Comparison of ENCODE assay signal across 8 cellular contexts in genomic region chr6:160005861-160006540, GRCh38. TPM values are rescaled to one million over a fixed set of nuclear protein-coding genes. Genes with fewer than 3 reads are reported as not detected.
DNase-seq lines count a peak whose midpoint lies in the region; ATAC-seq and TF ChIP-seq lines count a peak whose summit lies in the region.
"Had no signal": no experiment of that assay in that cellular context is flagged by ENCODE, and none has a peak within 500 bp of the region (broad histone marks: within the 10 kb centered on the region; RNA-seq: fewer than 3 reads in every experiment).

No MANE protein-coding gene starts in this region.

- H3K4me1 ChIP-seq in HUES6 (ENCODE audit: control insufficient read depth, insufficient read depth, low read length), result no peaks in the 10 kb centered on the region
- peaks cover 51% of the 10 kb centered on the region for H3K4me1 ChIP-seq in vagina

- H3K9ac ChIP-seq in HUES6 (ENCODE audit: low read length), result no peak overlapping the region

- H3K9me3 ChIP-seq in HUES6 (ENCODE audit: control insufficient read depth, insufficient read depth, low read depth, low read length), result peaks cover 20% of the 10 kb centered on the region; the same call in 1 of the 2 replicates
- H3K9me3 ChIP-seq in vagina, result no peaks in the 10 kb centered on the region

- intact Hi-C loops in vagina (cut with DNase I), result no loop called here

- no peak overlapping the region for H3K27ac Mint-ChIP-seq in immature natural killer cell
- no peak overlapping the region for H3K27ac Mint-ChIP-seq in stimulated activated memory B cell treated with anti-CD40 and anti-IgM and Interleukin-4, amounts not matched to agents 10 μg/mL and 1 μg/mL and 100 μg/mL, for 72 hours

- H3K27ac ChIP-seq in HUES6 (ENCODE audit: low read depth, low read length), result no peak overlapping the region
- no peak overlapping the region for H3K27ac ChIP-seq in brain microvascular endothelial cell
- H3K27ac ChIP-seq in vagina, result no peak overlapping the region

- peaks cover 60 to 85% of the 10 kb centered on the region in 2 donors for H3K4me1 Mint-ChIP-seq in immature natural killer cell
- H3K4me1 Mint-ChIP-seq in stimulated activated memory B cell treated with anti-CD40 and anti-IgM and Interleukin-4, amounts not matched to agents 10 μg/mL and 1 μg/mL and 100 μg/mL, for 72 hours, result peaks cover 37% of the 10 kb centered on the region

- TF ChIP-seq CTCF in brain microvascular endothelial cell (IDR thresholded peaks at IDR 0.05; ENCODE audit: low read depth, low read length, missing control alignments) (no peak), vagina (IDR thresholded peaks at IDR 0.05) (no peak)

- peak overlapping the region; percentile 4 to 56 (median 45) for H3K4me3 Mint-ChIP-seq in immature natural killer cell
- H3K4me3 Mint-ChIP-seq in stimulated activated memory B cell treated with anti-CD40 and anti-IgM and Interleukin-4, amounts not matched to agents 10 μg/mL and 1 μg/mL and 100 μg/mL, for 72 hours, result no peak overlapping the region

- in situ Hi-C loops in brain microvascular endothelial cell (cut with HindIII; ENCODE audit: low pct_ligation_motif_present, low sequenced_read_pairs), result no loop called here

- ATAC-seq in stimulated activated memory B cell treated with anti-CD40 and anti-IgM and Interleukin-4, amounts not matched to agents 10 μg/mL and 1 μg/mL and 100 μg/mL, for 72 hours, result peak; percentile 65
- ATAC-seq in GM19467 (IDR thresholded peaks at IDR 0.05; ENCODE audit: unreplicated experiment), result no peak

- TF ChIP-seq POLR2A in vagina (IDR thresholded peaks at IDR 0.05), result no peak

- H3K4me3 ChIP-seq in HUES6 (ENCODE audit: low read depth, low read length), result peak overlapping the region; percentile 5; the same call in 1 of the 2 replicates
- peak overlapping the region; percentile 33 for H3K4me3 ChIP-seq in brain microvascular endothelial cell (ENCODE audit: low read depth, low read length)
- peak overlapping the region in 1 of 2 donors; percentile 24 for H3K4me3 ChIP-seq in vagina

- H3K36me3 Mint-ChIP-seq in immature natural killer cell, result peaks cover 5 to 17% (median 11%) of the 10 kb centered on the region in 3 donors
- H3K36me3 Mint-ChIP-seq in stimulated activated memory B cell treated with anti-CD40 and anti-IgM and Interleukin-4, amounts not matched to agents 10 μg/mL and 1 μg/mL and 100 μg/mL, for 72 hours, result peaks cover 57% of the 10 kb centered on the region

- peaks cover 30% of the 10 kb centered on the region for H3K36me3 ChIP-seq in HUES6 (ENCODE audit: control insufficient read depth, insufficient read depth, low read length)
- H3K36me3 ChIP-seq in brain microvascular endothelial cell (replicated peaks), result peaks cover 2% of the 10 kb centered on the region
- H3K36me3 ChIP-seq in vagina, result peaks cover 0 to 7% of the 10 kb centered on the region in 2 donors

- H3K27me3 Mint-ChIP-seq in immature natural killer cell (ENCODE audit: low read depth in 3 of 3), result peaks cover 0 to 7% (median 0%) of the 10 kb centered on the region in 3 donors
- no peaks in the 10 kb centered on the region for H3K27me3 Mint-ChIP-seq in stimulated activated memory B cell treated with anti-CD40 and anti-IgM and Interleukin-4, amounts not matched to agents 10 μg/mL and 1 μg/mL and 100 μg/mL, for 72 hours

- no peaks in the 10 kb centered on the region for H3K27me3 ChIP-seq in HUES6 (ENCODE audit: control insufficient read depth, insufficient read depth, low read length)
- no peaks in the 10 kb centered on the region for H3K27me3 ChIP-seq in brain microvascular endothelial cell (replicated peaks)
- no peaks in the 10 kb centered on the region for H3K27me3 ChIP-seq in vagina

- DNase-seq in brain microvascular endothelial cell (no peak), immature natural killer cell (peak in 1 of 3 donors; percentile 11), vagina (ENCODE audit: extremely low spot score in 2 of 2) (no peak)
- no peak for DNase-seq in activated CD4-positive, alpha-beta T cell treated with anti-CD3 and anti-CD28 coated beads for 48 hours
- DNase-seq: activated CD4-positive, alpha-beta T cell treated with anti-CD3 and anti-CD28 coated beads for 1 hour had no signal

- H3K9me3 Mint-ChIP-seq in immature natural killer cell, result no peaks in the 10 kb centered on the region
- no peaks in the 10 kb centered on the region for H3K9me3 Mint-ChIP-seq in stimulated activated memory B cell treated with anti-CD40 and anti-IgM and Interleukin-4, amounts not matched to agents 10 μg/mL and 1 μg/mL and 100 μg/mL, for 72 hours

RNA-seq across cellular contexts. Expression of gene IGF2R, which starts 37.1 kb away (rescaled TPM):
- polyA plus RNA-seq in immature natural killer cell, result 10 to 100 TPM; 17.2 to 54.9 (median 21.4) TPM
- total RNA-seq in vagina, result 73.4 TPM
